12 cellular contexts compared by ENCODE assay signal in the genomic region with DNA sequence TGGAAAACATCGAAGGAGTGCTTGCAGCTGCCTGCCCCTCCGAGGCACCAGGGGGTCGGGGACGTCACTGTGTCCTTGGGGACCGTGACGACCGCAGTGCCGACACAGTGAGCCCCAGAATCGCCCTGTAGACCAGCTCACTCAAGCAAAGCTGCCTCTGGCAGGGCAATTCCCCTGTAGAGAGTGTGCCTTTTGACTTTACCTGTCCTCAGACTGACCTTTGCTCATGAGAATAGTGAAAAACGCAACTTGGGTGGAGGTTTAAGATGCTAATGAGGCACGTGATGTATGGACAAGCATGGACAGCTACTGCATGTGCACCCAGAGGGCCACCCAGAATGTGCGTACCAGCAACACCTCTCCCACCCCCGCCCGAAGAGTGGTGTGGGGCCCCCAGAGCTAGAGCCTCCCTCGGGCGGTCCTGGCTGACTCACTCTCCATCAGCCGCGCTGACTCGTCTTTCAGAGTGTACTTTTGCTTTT.
DNase-seq lines count a peak whose midpoint lies in the region; ATAC-seq, FAIRE-seq and TF ChIP-seq lines count a peak whose summit lies in the region.
"Had no signal": no experiment of that assay in that cellular context is flagged by ENCODE, and none has a peak within 500 bp of the region (broad histone marks: within the 10 kb centered on the region; RNA-seq: fewer than 3 reads in every experiment).

No MANE protein-coding gene starts in this region.

- intact Hi-C loops in kidney (cut with DNase I): no loop called here

- H3K9ac ChIP-seq in kidney (ENCODE audit: low read length in 2 of 2): no peak overlapping the region

- H3K9me3 ChIP-seq in kidney (ENCODE audit: control insufficient read depth in 1 of 2, low read length in 2 of 2): no peaks in the 10 kb centered on the region
- H3K9me3 ChIP-seq: tibial nerve had no signal

- ATAC-seq in GM21390 (IDR thresholded peaks at IDR 0.05; ENCODE audit: unreplicated experiment) (peak; percentile 70), HG03521 (IDR thresholded peaks at IDR 0.05; ENCODE audit: unreplicated experiment) (peak; percentile 58), left lobe of liver (no peak)
- ATAC-seq: CD8-positive, alpha-beta T cell; naive thymus-derived CD8-positive, alpha-beta T cell had no signal

- DNase-seq in GM12892 (ENCODE audit: insufficient read length) (peak; percentile 55), kidney (no peak), left lobe of liver (ENCODE audit: low spot score) (no peak), T-helper 9 cell (no peak), foreskin fibroblast (no peak), NCI-H82 (lab: John Stamatoyannopoulos, UW) (no peak)
- DNase-seq: activated T-cell treated with anti-CD3 and anti-CD28 coated beads, Interleukin-2, amount 50 U/mL, for 4 hours; CD8-positive, alpha-beta T cell; naive thymus-derived CD8-positive, alpha-beta T cell had no signal

- no peak overlapping the region for H3K27ac ChIP-seq in kidney (ENCODE audit: low read depth in 2 of 2, low read length in 2 of 2)
- H3K27ac ChIP-seq: tibial nerve had no signal

- TF ChIP-seq CTCF in kidney (IDR thresholded peaks at IDR 0.05; ENCODE audit: borderline replicate concordance, extremely low read depth, insufficient read depth) (no peak), foreskin fibroblast (IDR thresholded peaks at IDR 0.05; ENCODE audit: low read depth, low read length) (no peak)

- peaks cover 12 to 18% of the 10 kb centered on the region in 2 donors for H3K4me1 ChIP-seq in kidney (ENCODE audit: control insufficient read depth in 1 of 2, insufficient read depth in 1 of 2, low read depth in 1 of 2, low read length in 2 of 2)

- no peaks in the 10 kb centered on the region for H3K36me3 ChIP-seq in kidney (ENCODE audit: control insufficient read depth in 1 of 2, insufficient read depth in 2 of 2, low read length in 2 of 2)
- H3K36me3 ChIP-seq: tibial nerve had no signal

- FAIRE-seq in GM12892 (lab: Jason Lieb, UNC) (no peak), kidney (lab: Jason Lieb, UNC) (no peak)

- TF ChIP-seq POLR2A in GM12892 (IDR thresholded peaks at IDR 0.05; ENCODE audit: low read depth, low read length): no peak

- peak overlapping the region; percentile 0 to 53 for H3K4me3 ChIP-seq in kidney (ENCODE audit: low read length in 2 of 2)
- no peak overlapping the region for H3K4me3 ChIP-seq in foreskin fibroblast (ENCODE audit: low read depth in 1 of 2, low read length in 2 of 2)

Comparison
In these comparisons a context has a peak if more than half of its experiments do, and no peak if none do; other contexts are left out.
1. H3K4me3 ChIP-seq: peak in kidney (2 of 2); none in foreskin fibroblast (0 of 2).